In the genomic region with DNA sequence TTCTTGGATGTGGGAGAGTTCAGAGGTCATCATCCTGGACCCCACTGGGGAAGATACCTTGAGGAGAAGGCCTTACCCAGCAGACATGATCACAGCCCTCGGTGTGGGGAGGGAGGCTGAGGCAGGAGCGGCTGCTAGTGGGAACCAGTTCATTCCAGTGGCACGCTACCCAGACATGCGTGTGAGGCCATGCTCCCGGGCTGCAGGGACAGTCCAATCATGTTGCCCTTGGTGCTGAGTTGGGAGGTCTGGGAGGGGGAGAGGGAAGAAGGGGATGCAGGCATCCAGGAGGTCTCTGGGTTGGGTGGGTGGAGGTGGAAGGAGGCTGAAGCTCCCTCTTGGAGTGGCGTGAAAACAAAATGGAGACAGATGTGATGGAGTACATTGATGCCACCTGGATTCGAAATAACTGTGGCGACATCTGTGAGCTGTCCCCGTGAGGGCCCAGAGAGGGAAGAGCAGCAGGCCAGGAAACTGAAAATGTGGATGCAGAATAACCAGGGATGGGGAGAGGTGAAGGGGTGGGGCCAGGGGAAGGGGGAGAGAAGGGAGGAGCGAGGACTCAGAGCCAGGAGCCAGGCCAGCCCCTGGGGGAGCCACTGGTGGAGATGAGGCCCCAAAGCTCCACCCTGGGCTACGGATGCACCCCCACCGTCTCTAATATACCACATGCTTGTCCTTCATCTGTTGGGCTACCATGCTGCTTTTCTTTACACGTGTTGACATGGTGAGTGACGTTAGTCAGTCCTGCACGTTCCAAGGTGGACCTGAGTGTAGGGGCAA, we compare ENCODE assay signal across 18 cellular contexts. TPM values are rescaled to one million over a fixed set of nuclear protein-coding genes. Genes with fewer than 3 reads are reported as not detected.
A peak's percentile ranks its signal among the peaks of the same experiment; 100 is the strongest.
DNase-seq lines count a peak whose midpoint lies in the region; ATAC-seq and TF ChIP-seq lines count a peak whose summit lies in the region.
"Had no signal": no experiment of that assay in that cellular context is flagged by ENCODE, and none has a peak within 500 bp of the region (broad histone marks: within the 10 kb centered on the region; RNA-seq: fewer than 3 reads in every experiment).

No MANE protein-coding gene starts in this region.

- H3K4me3 ChIP-seq in osteoblast (ENCODE audit: insufficient read depth, low read length): no peak overlapping the region
- no peak overlapping the region for H3K4me3 ChIP-seq in CD4-positive, alpha-beta memory T cell (ENCODE audit: low read length in 2 of 2)

- no peak overlapping the region for H3K27ac ChIP-seq in osteoblast (ENCODE audit: low read depth, low read length)
- H3K27ac ChIP-seq in CD4-positive, alpha-beta memory T cell (ENCODE audit: low read depth, low read length): no peak overlapping the region

- no peak for DNase-seq in stimulated activated naive CD8-positive, alpha-beta T cell treated with anti-CD3 and anti-CD28 coated beads, Interleukin-15, amount 100 ng/mL, for 72 hours
- no peak for DNase-seq in stimulated activated naive CD8-positive, alpha-beta T cell treated with anti-CD3 and anti-CD28 coated beads, Interleukin-15, Interleukin-2, amounts not matched to agents 100 U/mL and 50 U/mL, for 24 hours
- DNase-seq in chondrocyte (ENCODE audit: low spot score): peak; percentile 58
- DNase-seq in osteoblast (ENCODE audit: insufficient read length, low spot score, missing footprints): peak; percentile 44
- no peak for DNase-seq in NCI-H2227 treated with DMSO at 0.1 percent for 48 hours (lab: John Stamatoyannopoulos, UW)
- DNase-seq in CD4-positive, alpha-beta memory T cell: no peak
- DNase-seq: C1 segment of cervical spinal cord, GOT3, KG1, NCI-H1105 treated with DMSO at 0.1 percent for 48 hours, NCI-H1694 treated with DMSO at 0.1 percent for 48 hours, NCI-H2107, NCI-H524 treated with DMSO at 0.1 percent for 48 hours, RPMI8226, SHP77 treated with DMSO at 0.1 percent for 48 hours, SK-N-SH had no signal

- H3K4me1 Mint-ChIP-seq in stimulated activated naive CD8-positive, alpha-beta T cell treated with anti-CD3 and anti-CD28 coated beads, Interleukin-15, amount 100 ng/mL, for 72 hours: no peaks in the 10 kb centered on the region
- no peaks in the 10 kb centered on the region for H3K4me1 Mint-ChIP-seq in chondrocyte (ENCODE audit: low read depth)
- H3K4me1 Mint-ChIP-seq in CD4-positive, alpha-beta memory T cell: peaks cover 0 to 2% (median under 1%) of the 10 kb centered on the region in 4 donors

- no peaks in the 10 kb centered on the region for H3K27me3 ChIP-seq in osteoblast (ENCODE audit: insufficient read depth, low read length)
- no peaks in the 10 kb centered on the region for H3K27me3 ChIP-seq in CD4-positive, alpha-beta memory T cell (ENCODE audit: insufficient read depth, low read length)

- no peaks in the 10 kb centered on the region for H3K4me1 ChIP-seq in osteoblast (ENCODE audit: insufficient read depth, low read length)
- no peaks in the 10 kb centered on the region for H3K4me1 ChIP-seq in CD4-positive, alpha-beta memory T cell (ENCODE audit: insufficient read depth, low read length)

- no peaks in the 10 kb centered on the region for H3K27me3 Mint-ChIP-seq in stimulated activated naive CD8-positive, alpha-beta T cell treated with anti-CD3 and anti-CD28 coated beads, Interleukin-15, amount 100 ng/mL, for 72 hours
- H3K27me3 Mint-ChIP-seq in chondrocyte (ENCODE audit: low read depth): no peaks in the 10 kb centered on the region
- no peaks in the 10 kb centered on the region for H3K27me3 Mint-ChIP-seq in CD4-positive, alpha-beta memory T cell

- intact Hi-C loops in CD4-positive, alpha-beta memory T cell (cut with micrococcal nuclease): no loop called here

- POLR2A ChIA-PET in CD4-positive, alpha-beta memory T cell (lab: Charles Lee; ENCODE audit: partially characterized antibody): no interaction called here

- peaks cover 65% of the 10 kb centered on the region for H3K36me3 Mint-ChIP-seq in chondrocyte (ENCODE audit: low read depth)
- peaks cover 80 to 86% of the 10 kb centered on the region in 2 donors for H3K36me3 Mint-ChIP-seq in CD4-positive, alpha-beta memory T cell

- peaks cover 6% of the 10 kb centered on the region for H4K20me1 ChIP-seq in osteoblast (ENCODE audit: insufficient read depth, low read length)

- peak; percentile 26 for ATAC-seq in stimulated activated naive CD8-positive, alpha-beta T cell treated with anti-CD3 and anti-CD28 coated beads, Interleukin-15, amount 100 ng/mL, for 72 hours
- no peak for ATAC-seq in stimulated activated naive CD8-positive, alpha-beta T cell treated with anti-CD3 and anti-CD28 coated beads, Interleukin-15, Interleukin-2, amounts not matched to agents 100 U/mL and 50 U/mL, for 24 hours
- no peak for ATAC-seq in HG03097 (IDR thresholded peaks at IDR 0.05; ENCODE audit: low FRiP score, unreplicated experiment)
- ATAC-seq: HCT116 had no signal

- CTCF ChIA-PET in CD4-positive, alpha-beta memory T cell (lab: Charles Lee; ENCODE audit: partially characterized antibody): no interaction called here

- TF ChIP-seq CTCF in chondrocyte (IDR thresholded peaks at IDR 0.05): no peak
- no peak for TF ChIP-seq CTCF in osteoblast (IDR thresholded peaks at IDR 0.05; ENCODE audit: extremely low read depth, low read depth, low read length)

- no peaks in the 10 kb centered on the region for H3K9me3 ChIP-seq in osteoblast (ENCODE audit: low read depth, low read length)
- H3K9me3 ChIP-seq in CD4-positive, alpha-beta memory T cell (ENCODE audit: control insufficient read depth in 1 of 2, low read length in 2 of 2): no peaks in the 10 kb centered on the region
- H3K9me3 ChIP-seq: SK-N-SH had no signal

- no peak overlapping the region for H3K27ac Mint-ChIP-seq in stimulated activated naive CD8-positive, alpha-beta T cell treated with anti-CD3 and anti-CD28 coated beads, Interleukin-15, amount 100 ng/mL, for 72 hours
- H3K27ac Mint-ChIP-seq in chondrocyte (ENCODE audit: unreplicated experiment): no peak overlapping the region
- peak overlapping the region in 1 of 7 donors; percentile 53 for H3K27ac Mint-ChIP-seq in CD4-positive, alpha-beta memory T cell

- peaks cover 64% of the 10 kb centered on the region for H3K36me3 ChIP-seq in osteoblast (ENCODE audit: insufficient read depth, low read length)
- peaks cover 49% of the 10 kb centered on the region for H3K36me3 ChIP-seq in CD4-positive, alpha-beta memory T cell (ENCODE audit: insufficient read depth, low read length)

- no peak overlapping the region for H3K4me2 ChIP-seq in osteoblast (ENCODE audit: insufficient read depth, low read length)
- H3K4me2 ChIP-seq: SK-N-SH had no signal

- H2AFZ ChIP-seq in osteoblast (ENCODE audit: low read length): no peak overlapping the region

- no peak overlapping the region for H3K4me3 Mint-ChIP-seq in stimulated activated naive CD8-positive, alpha-beta T cell treated with anti-CD3 and anti-CD28 coated beads, Interleukin-15, amount 100 ng/mL, for 72 hours
- H3K4me3 Mint-ChIP-seq in chondrocyte (ENCODE audit: unreplicated experiment): no peak overlapping the region
- H3K4me3 Mint-ChIP-seq in CD4-positive, alpha-beta memory T cell: peak overlapping the region in 1 of 8 donors; percentile 35

- H3K79me2 ChIP-seq in osteoblast (ENCODE audit: insufficient read depth, low read length): peaks cover 3% of the 10 kb centered on the region

- H3K9me3 Mint-ChIP-seq in stimulated activated naive CD8-positive, alpha-beta T cell treated with anti-CD3 and anti-CD28 coated beads, Interleukin-15, amount 100 ng/mL, for 72 hours: no peaks in the 10 kb centered on the region
- H3K9me3 Mint-ChIP-seq in chondrocyte (ENCODE audit: low read depth): peaks cover 8% of the 10 kb centered on the region
- H3K9me3 Mint-ChIP-seq in CD4-positive, alpha-beta memory T cell: no peaks in the 10 kb centered on the region

RNA-seq across cellular contexts. Expression of gene NDUFS6, which starts 16.2 kb away (rescaled TPM):
- total RNA-seq in chondrocyte (23.7 to 31.3 TPM (median 25.7 TPM) in 3 replicates), osteoblast (19.2 and 23.9 TPM in 2 replicates)
- 10 to 100 TPM; 14.4 to 16.9 TPM for total RNA-seq in CD4-positive, alpha-beta memory T cell
- 10 to 100 TPM; 60.1 to 79.0 TPM for polyA plus RNA-seq in CD4-positive, alpha-beta memory T cell

RNA-seq across cellular contexts. Expression of gene MRPL36, which starts 17.8 kb away (rescaled TPM):
- total RNA-seq in chondrocyte (37.4 to 50.8 TPM (median 48.3 TPM) in 3 replicates), osteoblast (35.1 and 35.7 TPM in 2 replicates)
- 10 to 100 TPM; 30.7 to 34.8 TPM for total RNA-seq in CD4-positive, alpha-beta memory T cell
- polyA plus RNA-seq in CD4-positive, alpha-beta memory T cell: 10 to 100 TPM; 74.6 to 85.1 TPM

Comparison
In these comparisons a context has a peak if more than half of its experiments do, and no peak if none do; other contexts are left out.
1. DNase-seq: peak in chondrocyte (single experiment) and osteoblast (single experiment); none in stimulated activated naive CD8-positive, alpha-beta T cell treated with anti-CD3 and anti-CD28 coated beads, Interleukin-15, amount 100 ng/mL, for 72 hours (0 of 2), stimulated activated naive CD8-positive, alpha-beta T cell treated with anti-CD3 and anti-CD28 coated beads, Interleukin-15, Interleukin-2, amounts not matched to agents 100 U/mL and 50 U/mL, for 24 hours (single experiment), NCI-H2227 treated with DMSO at 0.1 percent for 48 hours (single experiment) and CD4-positive, alpha-beta memory T cell (0 of 5).